Comparison of ENCODE assay signal across 36 cellular contexts in genomic region chr1:229896306-229896705, GRCh38.
"Had no signal": no experiment of that assay in that cellular context is flagged by ENCODE, and none has a peak within 500 bp of the region (broad histone marks: within the 10 kb centered on the region; RNA-seq: fewer than 3 reads in every experiment).

No MANE protein-coding gene starts in this region.

- H3K27ac ChIP-seq: adrenal gland, body of pancreas, cardiac muscle cell, colonic mucosa, esophagus squamous epithelium, heart left ventricle had no signal

- H3K9me3 Mint-ChIP-seq: activated CD4-positive, alpha-beta memory T cell treated with anti-CD3 and anti-CD28 coated beads for 36 hours; activated naive CD4-positive, alpha-beta T cell treated with anti-CD3 and anti-CD28 coated beads for 36 hours; activated naive CD8-positive, alpha-beta T cell treated with anti-CD3 and anti-CD28 coated beads, Interleukin-2, amount 50 U/mL, for 24 hours; activated T-helper 1 cell treated with anti-CD3 and anti-CD28 coated beads, Interleukin-12 subunit alpha, Interleukin-12 subunit beta, Interleukin-2, Interleukin-4 antibody, amounts not matched to agents 30 ng/mL and 10 ng/mL and 1 ng/mL, durations not matched to agents 14 hours and 24 hours and 36 hours; activated T-helper 2 cell treated with anti-CD3 and anti-CD28 coated beads, Interferon-gamma antibody, Interleukin-2, Interleukin-4, amounts not matched to agents 10 μg/mL and 5 μg/mL and 100 μg/mL, durations not matched to agents 14 hours and 24 hours and 36 hours; T-helper 2 cell treated with Interferon-gamma antibody and Interleukin-4, amounts not matched to agents 5 μg/mL and 100 μg/mL, for 36 hours had no signal

- FAIRE-seq: endometrium, endothelial cell of umbilical vein, frontal cortex had no signal

- H3K9me3 ChIP-seq: adrenal gland, body of pancreas, colonic mucosa, esophagus squamous epithelium, heart left ventricle had no signal

- H3K36me3 Mint-ChIP-seq: activated CD4-positive, alpha-beta memory T cell treated with anti-CD3 and anti-CD28 coated beads for 36 hours; activated CD8-positive, alpha-beta memory T cell treated with anti-CD3 and anti-CD28 coated beads, Interleukin-2, amount 10 ng/mL, durations not matched to agents 7 days and 5 days; activated naive CD8-positive, alpha-beta T cell treated with anti-CD3 and anti-CD28 coated beads for 36 hours had no signal

- H3K36me3 ChIP-seq: adrenal gland, cardiac muscle cell, colonic mucosa, esophagus squamous epithelium, heart left ventricle had no signal

- H3K27me3 ChIP-seq: adrenal gland, body of pancreas, colonic mucosa had no signal

- H3K27ac Mint-ChIP-seq: activated CD4-positive, alpha-beta memory T cell treated with anti-CD3 and anti-CD28 coated beads for 36 hours; activated CD4-positive, alpha-beta T cell treated with anti-CD3 and anti-CD28 coated beads for 36 hours; activated CD4-positive, alpha-beta T cell treated with anti-CD3 and anti-CD28 coated beads, Interleukin-2, amount 10 ng/mL, durations not matched to agents 24 days and 14 days; activated CD8-positive, alpha-beta memory T cell treated with anti-CD3 and anti-CD28 coated beads, Interleukin-2, amount 10 ng/mL, durations not matched to agents 7 days and 5 days; activated CD8-positive, alpha-beta T cell treated with anti-CD3 and anti-CD28 coated beads, Interleukin-2, amount 10 ng/mL, durations not matched to agents 7 days and 5 days; activated naive CD4-positive, alpha-beta T cell treated with anti-CD3 and anti-CD28 coated beads for 36 hours; activated naive CD4-positive, alpha-beta T cell treated with anti-CD3 and anti-CD28 coated beads, Interleukin-2, amount 50 U/mL, for 24 hours; activated naive CD8-positive, alpha-beta T cell treated with anti-CD3 and anti-CD28 coated beads for 36 hours; activated naive CD8-positive, alpha-beta T cell treated with anti-CD3 and anti-CD28 coated beads, Interleukin-2, amount 50 U/mL, for 24 hours; activated T-helper 1 cell treated with anti-CD3 and anti-CD28 coated beads, Interleukin-12 subunit alpha, Interleukin-12 subunit beta, Interleukin-2, Interleukin-4 antibody, amounts not matched to agents 30 ng/mL and 10 ng/mL and 1 ng/mL, durations not matched to agents 14 hours and 24 hours and 36 hours; activated T-helper 2 cell treated with anti-CD3 and anti-CD28 coated beads, Interferon-gamma antibody, Interleukin-2, Interleukin-4, amounts not matched to agents 10 μg/mL and 5 μg/mL and 100 μg/mL, durations not matched to agents 14 hours and 24 hours and 36 hours; T-helper 17 cell; T-helper 2 cell treated with Interferon-gamma antibody and Interleukin-4, amounts not matched to agents 5 μg/mL and 100 μg/mL, for 36 hours had no signal

- H3K4me1 Mint-ChIP-seq: activated CD4-positive, alpha-beta T cell treated with anti-CD3 and anti-CD28 coated beads for 36 hours; activated CD4-positive, alpha-beta T cell treated with anti-CD3 and anti-CD28 coated beads, Interleukin-2, amount 10 ng/mL, durations not matched to agents 24 days and 14 days; activated CD8-positive, alpha-beta memory T cell treated with anti-CD3 and anti-CD28 coated beads, Interleukin-2, amount 10 ng/mL, durations not matched to agents 7 days and 5 days; activated naive CD4-positive, alpha-beta T cell treated with anti-CD3 and anti-CD28 coated beads, Interleukin-2, amount 50 U/mL, for 24 hours; activated naive CD8-positive, alpha-beta T cell treated with anti-CD3 and anti-CD28 coated beads for 36 hours; activated naive CD8-positive, alpha-beta T cell treated with anti-CD3 and anti-CD28 coated beads, Interleukin-2, amount 50 U/mL, for 24 hours; T-helper 17 cell had no signal

- H3K4me3 Mint-ChIP-seq: activated CD4-positive, alpha-beta memory T cell treated with anti-CD3 and anti-CD28 coated beads for 36 hours; activated CD4-positive, alpha-beta T cell treated with anti-CD3 and anti-CD28 coated beads for 36 hours; activated CD4-positive, alpha-beta T cell treated with anti-CD3 and anti-CD28 coated beads, Interleukin-2, amount 10 ng/mL, durations not matched to agents 24 days and 14 days; activated CD8-positive, alpha-beta memory T cell treated with anti-CD3 and anti-CD28 coated beads, Interleukin-2, amount 10 ng/mL, durations not matched to agents 7 days and 5 days; activated CD8-positive, alpha-beta T cell treated with anti-CD3 and anti-CD28 coated beads, Interleukin-2, amount 10 ng/mL, durations not matched to agents 7 days and 5 days; activated naive CD4-positive, alpha-beta T cell treated with anti-CD3 and anti-CD28 coated beads for 36 hours; activated naive CD4-positive, alpha-beta T cell treated with anti-CD3 and anti-CD28 coated beads, Interleukin-2, amount 50 U/mL, for 24 hours; activated naive CD8-positive, alpha-beta T cell treated with anti-CD3 and anti-CD28 coated beads for 36 hours; activated naive CD8-positive, alpha-beta T cell treated with anti-CD3 and anti-CD28 coated beads, Interleukin-2, amount 50 U/mL, for 24 hours; activated T-helper 1 cell treated with anti-CD3 and anti-CD28 coated beads, Interleukin-12 subunit alpha, Interleukin-12 subunit beta, Interleukin-2, Interleukin-4 antibody, amounts not matched to agents 30 ng/mL and 10 ng/mL and 1 ng/mL, durations not matched to agents 14 hours and 24 hours and 36 hours; T-helper 17 cell; T-helper 2 cell treated with Interferon-gamma antibody and Interleukin-4, amounts not matched to agents 5 μg/mL and 100 μg/mL, for 36 hours had no signal

- DNase-seq: activated CD4-positive, alpha-beta memory T cell treated with anti-CD3 and anti-CD28 coated beads for 36 hours; activated CD4-positive, alpha-beta T cell treated with anti-CD3 and anti-CD28 coated beads for 36 hours; activated CD4-positive, CD25-positive, alpha-beta regulatory T cell; activated CD4-positive, CD25-positive, alpha-beta regulatory T cell treated with anti-CD3 and anti-CD28 coated beads, Interleukin-2, amount 50 U/mL, for 72 hours; activated CD8-positive, alpha-beta memory T cell treated with anti-CD3 and anti-CD28 coated beads, Interleukin-2, amount 10 ng/mL, durations not matched to agents 7 days and 5 days; activated CD8-positive, alpha-beta memory T cell treated with anti-CD3 and anti-CD28 coated beads, Interleukin-2, amount 50 U/mL, for 4 hours; activated CD8-positive, alpha-beta T cell treated with anti-CD3 and anti-CD28 coated beads, Interleukin-2, amount 10 ng/mL, durations not matched to agents 7 days and 5 days; activated effector memory CD4-positive, alpha-beta T cell treated with anti-CD3 and anti-CD28 coated beads, Interleukin-2, amount 50 U/mL, for 16 hours; activated naive CD4-positive, alpha-beta T cell treated with anti-CD3 and anti-CD28 coated beads for 36 hours; activated naive CD8-positive, alpha-beta T cell treated with anti-CD3 and anti-CD28 coated beads for 36 hours; activated naive CD8-positive, alpha-beta T cell treated with anti-CD3 and anti-CD28 coated beads, Interleukin-2, amount 50 U/mL, for 24 hours; activated T-cell treated with anti-CD3 and anti-CD28 coated beads, Interleukin-2, amount 50 U/mL, for 1 hour; activated T-cell treated with anti-CD3 and anti-CD28 coated beads, Interleukin-2, amount 50 U/mL, for 48 hours; adrenal gland; amygdala; aorta; body of pancreas; central memory CD4-positive, alpha-beta T cell; cerebellar nuclear complex; colonic mucosa; effector CD8-positive, alpha-beta T cell; erythroblast; esophagus squamous epithelium; T-helper 1 cell; T-helper 17 cell; T1000 had no signal

- H3K4me1 ChIP-seq: adrenal gland, colonic mucosa, esophagus squamous epithelium, heart left ventricle had no signal

- H3K4me3 ChIP-seq: adrenal gland, body of pancreas, cardiac muscle cell, colonic mucosa, esophagus squamous epithelium, heart left ventricle had no signal
